In the genomic region with DNA sequence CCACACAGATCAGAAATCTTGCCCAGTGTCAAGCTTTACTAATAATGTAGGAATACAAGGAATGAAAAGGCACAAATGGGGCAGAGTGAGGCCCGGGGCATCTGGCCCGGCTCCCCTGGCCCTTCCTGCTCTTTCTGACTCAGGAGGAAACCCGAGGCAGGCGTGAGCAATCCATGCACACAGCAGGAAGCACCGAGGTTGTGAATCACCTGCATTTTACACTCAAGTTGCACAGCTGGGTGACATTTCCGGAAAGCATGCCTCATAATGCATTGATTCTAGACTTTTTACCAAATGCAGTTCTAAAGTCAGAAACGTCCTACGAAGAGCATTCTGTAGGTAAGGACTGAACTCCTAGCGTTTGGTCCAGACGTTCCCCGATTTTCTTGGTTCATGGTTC, we compare ENCODE assay signal across 9 cellular contexts. TPM values are rescaled to one million over a fixed set of nuclear protein-coding genes. Genes with fewer than 3 reads are reported as not detected.
DNase-seq lines count a peak whose midpoint lies in the region; ATAC-seq, FAIRE-seq and TF ChIP-seq lines count a peak whose summit lies in the region.
"Had no signal": no experiment of that assay in that cellular context is flagged by ENCODE, and none has a peak within 500 bp of the region (broad histone marks: within the 10 kb centered on the region; RNA-seq: fewer than 3 reads in every experiment).

No MANE protein-coding gene starts in this region.

- no peaks in the 10 kb centered on the region for H3K27me3 Mint-ChIP-seq in activated CD4-positive, alpha-beta memory T cell treated with anti-CD3 and anti-CD28 coated beads for 36 hours

- CTCF ChIA-PET in activated CD4-positive, alpha-beta memory T cell treated with anti-CD3 and anti-CD28 coated beads for 36 hours (lab: Charles Lee), result no interaction called here

- peaks cover 24% of the 10 kb centered on the region for H3K36me3 Mint-ChIP-seq in activated CD4-positive, alpha-beta memory T cell treated with anti-CD3 and anti-CD28 coated beads for 36 hours

- no peaks in the 10 kb centered on the region for H3K9me3 Mint-ChIP-seq in activated CD4-positive, alpha-beta memory T cell treated with anti-CD3 and anti-CD28 coated beads for 36 hours

- POLR2A ChIA-PET in activated CD4-positive, alpha-beta memory T cell treated with anti-CD3 and anti-CD28 coated beads for 36 hours (lab: Charles Lee), result no interaction called here

- no peak overlapping the region for H3K4me3 Mint-ChIP-seq in activated CD4-positive, alpha-beta memory T cell treated with anti-CD3 and anti-CD28 coated beads for 36 hours

- peaks cover 13% of the 10 kb centered on the region for H3K4me1 Mint-ChIP-seq in activated CD4-positive, alpha-beta memory T cell treated with anti-CD3 and anti-CD28 coated beads for 36 hours (ENCODE audit: low read depth)

- ATAC-seq in HG03159 (IDR thresholded peaks at IDR 0.05; ENCODE audit: unreplicated experiment), result no peak
- ATAC-seq in GM19397 (IDR thresholded peaks at IDR 0.05; ENCODE audit: unreplicated experiment), result no peak

- intact Hi-C loops in activated CD4-positive, alpha-beta memory T cell treated with anti-CD3 and anti-CD28 coated beads for 36 hours (cut with micrococcal nuclease), result no loop called here

- DNase-seq in stimulated activated CD4-positive, alpha-beta T cell treated with anti-CD3 and anti-CD28 coated beads, Interleukin-15, amount 100 ng/mL, for 48 hours (ENCODE audit: low read depth in 2 of 2), result peak; percentile 22 to 39
- DNase-seq in stimulated activated CD4-positive, alpha-beta T cell treated with anti-CD3 and anti-CD28 coated beads, Interleukin-12 subunit alpha, Interleukin-12 subunit beta, amount 100 ng/mL, for 4 hours, result no peak
- peak; percentile 61 for DNase-seq in activated CD4-positive, alpha-beta memory T cell treated with anti-CD3 and anti-CD28 coated beads for 36 hours
- peak; percentile 47 for DNase-seq in hepatic stellate cell (ENCODE audit: low spot score)
- peak; percentile 74 for DNase-seq in urothelium cell line (ENCODE audit: low spot score)
- no peak for DNase-seq in GM12891 (ENCODE audit: insufficient read length, low spot score)
- DNase-seq: left ventricle myocardium inferior had no signal

- H3K27ac Mint-ChIP-seq in activated CD4-positive, alpha-beta memory T cell treated with anti-CD3 and anti-CD28 coated beads for 36 hours, result no peak overlapping the region

- FAIRE-seq in urothelium cell line (lab: Jason Lieb, UNC) (no peak), GM12891 (lab: Jason Lieb, UNC) (no peak)

- TF ChIP-seq POLR2A in GM12891 (IDR thresholded peaks at IDR 0.05; ENCODE audit: low read depth, low read length), result no peak

TF ChIP-seq in GM12891, 5 proteins besides CTCF, POLR2A, EP300 and RAD21:
- TF ChIP-seq SPI1 (IDR thresholded peaks at IDR 0.05; ENCODE audit: low read depth, low read length) (no peak), POLR2AphosphoS5 (IDR thresholded peaks at IDR 0.05; ENCODE audit: low read depth, low read length) (no peak), TAF1 (IDR thresholded peaks at IDR 0.05; ENCODE audit: low read depth, low read length) (no peak), POU2F2 (IDR thresholded peaks at IDR 0.05; ENCODE audit: low read depth, low read length) (no peak), PAX5 (IDR thresholded peaks at IDR 0.05; ENCODE audit: insufficient read depth, low read length, severe bottlenecking) (no peak)
TF ChIP-seq in GM12891: peak in this region for 0.

RNA-seq across cellular contexts. Expression of gene PRIMPOL, which starts 38.9 kb away (rescaled TPM):
- 10 to 100 TPM; 23.1 to 27.1 TPM for total RNA-seq in activated CD4-positive, alpha-beta memory T cell treated with anti-CD3 and anti-CD28 coated beads for 36 hours
- polyA plus RNA-seq in GM12891 (2012; ENCODE audit: low read depth, missing spikeins), result 8.9 TPM

RNA-seq across cellular contexts. Expression of gene CASP3, which starts 39.2 kb away (rescaled TPM):
- 10 to 100 TPM; 54.0 to 54.4 TPM for total RNA-seq in activated CD4-positive, alpha-beta memory T cell treated with anti-CD3 and anti-CD28 coated beads for 36 hours
- 35.2 TPM for polyA plus RNA-seq in GM12891 (2012; ENCODE audit: low read depth, missing spikeins)

RNA-seq across cellular contexts. Expression of gene CENPU, which starts 45.4 kb away (rescaled TPM):
- total RNA-seq in activated CD4-positive, alpha-beta memory T cell treated with anti-CD3 and anti-CD28 coated beads for 36 hours, result 10 to 100 TPM; 82.7 to 87.6 TPM
- polyA plus RNA-seq in GM12891 (2012; ENCODE audit: low read depth, missing spikeins), result 29.7 TPM

Comparison
In these comparisons a context has a peak if more than half of its experiments do, and no peak if none do; other contexts are left out.
1. DNase-seq: peak in stimulated activated CD4-positive, alpha-beta T cell treated with anti-CD3 and anti-CD28 coated beads, Interleukin-15, amount 100 ng/mL, for 48 hours (2 of 2), activated CD4-positive, alpha-beta memory T cell treated with anti-CD3 and anti-CD28 coated beads for 36 hours (single experiment), hepatic stellate cell (single experiment) and urothelium cell line (single experiment); none in stimulated activated CD4-positive, alpha-beta T cell treated with anti-CD3 and anti-CD28 coated beads, Interleukin-12 subunit alpha, Interleukin-12 subunit beta, amount 100 ng/mL, for 4 hours (single experiment) and GM12891 (single experiment).